19 cellular contexts compared by ENCODE assay signal in the genomic region with DNA sequence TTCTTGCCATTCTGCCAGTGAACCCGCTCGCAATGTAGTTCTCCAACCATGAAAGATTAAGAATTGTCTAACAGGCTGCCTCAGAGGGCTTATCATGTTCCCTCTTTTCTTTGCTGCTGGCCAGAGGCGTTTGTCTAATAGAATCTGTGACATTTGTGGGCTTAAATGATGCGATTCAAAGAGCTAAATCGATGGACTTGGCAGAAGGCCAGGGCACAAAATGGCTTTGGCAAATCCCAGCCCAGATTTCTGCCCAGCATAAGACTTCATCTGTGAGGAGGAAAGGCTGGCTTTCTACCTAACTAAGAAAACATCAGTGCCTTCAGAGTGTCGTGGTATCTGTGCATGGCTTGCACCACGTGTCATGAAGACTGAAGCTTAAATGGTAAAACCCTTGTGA.
A peak's percentile ranks its signal among the peaks of the same experiment; 100 is the strongest.
DNase-seq lines count a peak whose midpoint lies in the region; ATAC-seq, FAIRE-seq and TF ChIP-seq lines count a peak whose summit lies in the region.
"Had no signal": no experiment of that assay in that cellular context is flagged by ENCODE, and none has a peak within 500 bp of the region (broad histone marks: within the 10 kb centered on the region; RNA-seq: fewer than 3 reads in every experiment).

No MANE protein-coding gene starts in this region.

- no peaks in the 10 kb centered on the region for H3K79me2 ChIP-seq in astrocyte (ENCODE audit: insufficient read depth, low read length)

- peak in 2 of 3 experiments; percentile 23 to 84 for DNase-seq in NCI-H1417 (lab: John Stamatoyannopoulos, UW)
- no peak for DNase-seq in NCI-H1417 treated with DMSO at 0.1 percent for 48 hours (lab: John Stamatoyannopoulos, UW)
- DNase-seq in DMS79 treated with DMSO at 0.1 percent for 48 hours (lab: John Stamatoyannopoulos, UW) = peak; percentile 76
- DNase-seq in NCI-H2171 treated with DMSO at 0.1 percent for 48 hours (lab: John Stamatoyannopoulos, UW) = peak; percentile 15
- no peak for DNase-seq in astrocyte (ENCODE audit: low read depth)
- no peak for DNase-seq in superior temporal gyrus (ENCODE audit: extremely low spot score)
- no peak for DNase-seq in hepatic stellate cell (ENCODE audit: low spot score)
- DNase-seq: 8988T; Calu3; CD4-positive, alpha-beta memory T cell; GDM1; GOT3; KG1; NCI-H526; PC-9; T-helper 2 cell had no signal

- H3K9ac ChIP-seq in astrocyte (ENCODE audit: low read length) = no peak overlapping the region

- no peak overlapping the region for H3K4me2 ChIP-seq in astrocyte (ENCODE audit: low read length)
- H3K4me2 ChIP-seq: PC-9 had no signal

- no peaks in the 10 kb centered on the region for H3K27me3 ChIP-seq in astrocyte (ENCODE audit: insufficient read depth, low read length)
- H3K27me3 ChIP-seq: SJSA1 had no signal

- no peak overlapping the region for H3K27ac ChIP-seq in astrocyte (ENCODE audit: low read depth, low read length)
- H3K27ac ChIP-seq: PC-9, SJSA1 had no signal

- H4K20me1 ChIP-seq in astrocyte (ENCODE audit: insufficient read depth, low read length) = no peaks in the 10 kb centered on the region

- H3K27ac Mint-ChIP-seq in astrocyte (ENCODE audit: unreplicated experiment) = no peak overlapping the region
- H3K27ac Mint-ChIP-seq: CD4-positive, alpha-beta memory T cell had no signal

- no peak for TF ChIP-seq CTCF in astrocyte (IDR thresholded peaks at IDR 0.05; ENCODE audit: insufficient read depth, low read depth, low read length)

- no peaks in the 10 kb centered on the region for H3K27me3 Mint-ChIP-seq in astrocyte (ENCODE audit: low read depth, unreplicated experiment)
- H3K27me3 Mint-ChIP-seq: CD4-positive, alpha-beta memory T cell had no signal

- H3K36me3 Mint-ChIP-seq in astrocyte (ENCODE audit: low read depth, unreplicated experiment) = no peaks in the 10 kb centered on the region
- H3K36me3 Mint-ChIP-seq: CD4-positive, alpha-beta memory T cell had no signal

- H3K4me3 ChIP-seq in astrocyte (ENCODE audit: insufficient read depth, low read depth, low read length) = no peak overlapping the region
- H3K4me3 ChIP-seq: GM12878, PC-9, SJSA1 had no signal

- no peak for ATAC-seq in HG03378 (IDR thresholded peaks at IDR 0.05; ENCODE audit: unreplicated experiment)
- ATAC-seq: GM12878 had no signal

- no peaks in the 10 kb centered on the region for H3K9me3 Mint-ChIP-seq in astrocyte (ENCODE audit: unreplicated experiment)

- H3K4me3 Mint-ChIP-seq in astrocyte (ENCODE audit: unreplicated experiment) = no peak overlapping the region
- H3K4me3 Mint-ChIP-seq: CD4-positive, alpha-beta memory T cell had no signal

- no peak overlapping the region for H2AFZ ChIP-seq in astrocyte (ENCODE audit: low read depth, low read length)
- H2AFZ ChIP-seq: PC-9 had no signal

- no peaks in the 10 kb centered on the region for H3K4me1 Mint-ChIP-seq in astrocyte (ENCODE audit: low read depth, unreplicated experiment)
- H3K4me1 Mint-ChIP-seq: CD4-positive, alpha-beta memory T cell had no signal

- H3K9me3 ChIP-seq in astrocyte (ENCODE audit: insufficient read depth, low read depth, low read length) = no peaks in the 10 kb centered on the region
- H3K9me3 ChIP-seq: SJSA1 had no signal

- peak; percentile 77 for FAIRE-seq in astrocyte (lab: Jason Lieb, UNC)
- FAIRE-seq: GM12878 had no signal

- H3K4me1 ChIP-seq in astrocyte (ENCODE audit: insufficient read depth, low read length) = no peaks in the 10 kb centered on the region
- H3K4me1 ChIP-seq: SJSA1 had no signal

- no peaks in the 10 kb centered on the region for H3K36me3 ChIP-seq in astrocyte (ENCODE audit: insufficient read depth, low read length)
- H3K36me3 ChIP-seq: SJSA1 had no signal

Comparison
In these comparisons a context has a peak if more than half of its experiments do, and no peak if none do; other contexts are left out.
1. DNase-seq: peak in NCI-H1417 (2 of 3), DMS79 treated with DMSO at 0.1 percent for 48 hours (single experiment) and NCI-H2171 treated with DMSO at 0.1 percent for 48 hours (single experiment); none in NCI-H1417 treated with DMSO at 0.1 percent for 48 hours (single experiment), astrocyte (single experiment), superior temporal gyrus (single experiment) and hepatic stellate cell (single experiment).